In the genomic region with DNA sequence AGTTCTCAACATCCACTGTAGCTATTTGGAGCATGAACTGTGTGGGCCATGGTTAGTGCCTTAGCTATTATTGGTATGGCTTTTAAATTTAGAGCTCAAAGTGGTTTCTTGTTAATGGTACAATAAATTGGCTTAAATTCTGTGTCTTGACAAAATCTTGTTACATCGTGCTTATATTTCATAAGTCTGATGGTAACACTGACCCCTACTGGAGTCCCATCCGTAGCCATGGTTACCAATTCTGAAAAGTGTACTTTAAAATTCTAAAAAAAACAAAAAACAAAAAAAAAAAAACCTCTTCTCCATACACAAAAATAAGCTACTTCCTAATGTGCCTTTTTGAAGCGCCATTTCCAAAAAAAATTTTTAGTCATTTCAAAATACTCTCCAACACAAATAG, we compare ENCODE assay signal across 12 cellular contexts. TPM values are rescaled to one million over a fixed set of nuclear protein-coding genes. Genes with fewer than 3 reads are reported as not detected.
DNase-seq lines count a peak whose midpoint lies in the region; ATAC-seq, FAIRE-seq and TF ChIP-seq lines count a peak whose summit lies in the region.
"Had no signal": no experiment of that assay in that cellular context is flagged by ENCODE, and none has a peak within 500 bp of the region (broad histone marks: within the 10 kb centered on the region; RNA-seq: fewer than 3 reads in every experiment).

No MANE protein-coding gene starts in this region.

- H3K27ac ChIP-seq in astrocyte (ENCODE audit: low read depth, low read length) (no peak overlapping the region), Peyer's patch (no peak overlapping the region)

- no peak for TF ChIP-seq POLR2A in Peyer's patch (IDR thresholded peaks at IDR 0.05)

- POLR2A ChIA-PET in Caco-2 (lab: Charles Lee) = interaction anchor here (0.7 kb wide), 1 partner anchor 56 kb away, joined by 3 read pairs; a partner anchor contains a TSS

- no peaks in the 10 kb centered on the region for H4K20me1 ChIP-seq in astrocyte (ENCODE audit: insufficient read depth, low read length)

- H3K4me3 ChIP-seq in Caco-2 (ENCODE audit: low read depth, low read length) (no peak overlapping the region), astrocyte (ENCODE audit: insufficient read depth, low read depth, low read length) (no peak overlapping the region), Peyer's patch (no peak overlapping the region)

- no peak for FAIRE-seq in astrocyte (lab: Jason Lieb, UNC)
- FAIRE-seq: H54 had no signal

- H3K36me3 Mint-ChIP-seq in Caco-2 (ENCODE audit: insufficient read depth, unreplicated experiment) (no peaks in the 10 kb centered on the region), HFFc6 (ENCODE audit: low read depth) (peaks cover 5% of the 10 kb centered on the region; the same call in 1 of the 2 replicates), astrocyte (ENCODE audit: low read depth, unreplicated experiment) (no peaks in the 10 kb centered on the region), memory B cell (peaks cover 3% of the 10 kb centered on the region)

- no TSS peak for BruUV-seq in Caco-2 (replicated peaks; lab: Mats Ljungman, UMichigan)

- CTCF ChIA-PET in Caco-2 (lab: Charles Lee) = interaction anchor here (0.7 to 1.0 kb wide), 5 partner anchors 27 to 120 kb away, joined by 3 to 5 read pairs (median 4); no protein-coding TSS in a partner anchor

- H3K27ac Mint-ChIP-seq in Caco-2 (ENCODE audit: unreplicated experiment) (no peak overlapping the region), HFFc6 (no peak overlapping the region), astrocyte (ENCODE audit: unreplicated experiment) (no peak overlapping the region), memory B cell (no peak overlapping the region)
- H3K27ac Mint-ChIP-seq: activated CD4-positive, alpha-beta T cell treated with anti-CD3 and anti-CD28 coated beads for 36 hours had no signal

- TF ChIP-seq CTCF in Caco-2 (IDR thresholded peaks at IDR 0.05; ENCODE audit: insufficient read depth in 1 of 2, low read depth in 1 of 2, low read length in 1 of 2, severe bottlenecking in 1 of 2, unreplicated experiment in 1 of 2) (peak; percentile 29 to 40), HFFc6 (IDR thresholded peaks at IDR 0.05) (peak; percentile 72), astrocyte (IDR thresholded peaks at IDR 0.05; ENCODE audit: insufficient read depth, low read depth, low read length) (peak; percentile 38), Peyer's patch (IDR thresholded peaks at IDR 0.05) (peak in 2 of 6 experiments; percentile 5 to 19)

- peak in 1 of 2 experiments; percentile 16 for DNase-seq in Caco-2
- peak; percentile 39 for DNase-seq in HFFc6
- no peak for DNase-seq in astrocyte (ENCODE audit: low read depth)
- no peak for DNase-seq in memory B cell (ENCODE audit: low spot score in 2 of 2)
- DNase-seq in Peyer's patch = no peak
- no peak for DNase-seq in NCI-H524 (lab: John Stamatoyannopoulos, UW)
- DNase-seq: activated CD4-positive, alpha-beta T cell treated with anti-CD3 and anti-CD28 coated beads for 36 hours; aorta; posterior cingulate gyrus had no signal

- H2AFZ ChIP-seq in astrocyte (ENCODE audit: low read depth, low read length) = no peak overlapping the region

- no peaks in the 10 kb centered on the region for H3K27me3 ChIP-seq in Caco-2 (replicated peaks; ENCODE audit: control insufficient read depth, insufficient read depth, low read length)
- peaks cover 8% of the 10 kb centered on the region for H3K27me3 ChIP-seq in astrocyte (ENCODE audit: insufficient read depth, low read length)
- no peaks in the 10 kb centered on the region for H3K27me3 ChIP-seq in Peyer's patch

- H3K36me3 ChIP-seq in Caco-2 (ENCODE audit: control insufficient read depth, insufficient read depth, low read length) (no peaks in the 10 kb centered on the region), astrocyte (ENCODE audit: insufficient read depth, low read length) (no peaks in the 10 kb centered on the region), Peyer's patch (no peaks in the 10 kb centered on the region)

- H3K9me3 ChIP-seq in Caco-2 (peaks cover 8% of the 10 kb centered on the region; the same call in 1 of the 2 replicates), astrocyte (ENCODE audit: insufficient read depth, low read depth, low read length) (peaks cover 4% of the 10 kb centered on the region), Peyer's patch (no peaks in the 10 kb centered on the region)

- H3K9me3 Mint-ChIP-seq in Caco-2 (ENCODE audit: unreplicated experiment) = peaks cover 15% of the 10 kb centered on the region
- peaks cover 4% of the 10 kb centered on the region for H3K9me3 Mint-ChIP-seq in HFFc6
- peaks cover 4% of the 10 kb centered on the region for H3K9me3 Mint-ChIP-seq in astrocyte (ENCODE audit: unreplicated experiment)
- H3K9me3 Mint-ChIP-seq in memory B cell = peaks cover 6% of the 10 kb centered on the region

- intact Hi-C loops in Caco-2 (cut with micrococcal nuclease; ENCODE audit: unreplicated experiment) = no loop called here

- H3K9ac ChIP-seq in astrocyte (ENCODE audit: low read length) = no peak overlapping the region

- H3K27me3 Mint-ChIP-seq in Caco-2 (ENCODE audit: insufficient read depth, unreplicated experiment) (peaks cover 18% of the 10 kb centered on the region), HFFc6 (ENCODE audit: insufficient read depth) (peaks cover 12% of the 10 kb centered on the region), astrocyte (ENCODE audit: low read depth, unreplicated experiment) (peaks cover 11% of the 10 kb centered on the region), memory B cell (peaks cover 21% of the 10 kb centered on the region)

- H3K4me3 Mint-ChIP-seq in Caco-2 (ENCODE audit: unreplicated experiment) (no peak overlapping the region), HFFc6 (no peak overlapping the region), astrocyte (ENCODE audit: unreplicated experiment) (no peak overlapping the region), memory B cell (no peak overlapping the region)
- H3K4me3 Mint-ChIP-seq: activated CD4-positive, alpha-beta T cell treated with anti-CD3 and anti-CD28 coated beads for 36 hours had no signal

- ATAC-seq in memory B cell (ENCODE audit: low read depth) = peak; percentile 41
- ATAC-seq in GM21528 (IDR thresholded peaks at IDR 0.05; ENCODE audit: low FRiP score, unreplicated experiment) = no peak
- ATAC-seq in GM19328 (IDR thresholded peaks at IDR 0.05; ENCODE audit: unreplicated experiment) = no peak
- ATAC-seq: activated CD4-positive, alpha-beta T cell treated with anti-CD3 and anti-CD28 coated beads for 36 hours had no signal

- no peaks in the 10 kb centered on the region for H3K4me1 ChIP-seq in Caco-2
- H3K4me1 ChIP-seq in astrocyte (ENCODE audit: insufficient read depth, low read length) = no peaks in the 10 kb centered on the region
- H3K4me1 ChIP-seq in Peyer's patch = no peaks in the 10 kb centered on the region

- H3K4me2 ChIP-seq in astrocyte (ENCODE audit: low read length) = no peak overlapping the region

- no peaks in the 10 kb centered on the region for H3K4me1 Mint-ChIP-seq in Caco-2 (ENCODE audit: low read depth, unreplicated experiment)
- H3K4me1 Mint-ChIP-seq in HFFc6 (ENCODE audit: low read depth) = peaks cover 2% of the 10 kb centered on the region
- H3K4me1 Mint-ChIP-seq in astrocyte (ENCODE audit: low read depth, unreplicated experiment) = no peaks in the 10 kb centered on the region
- no peaks in the 10 kb centered on the region for H3K4me1 Mint-ChIP-seq in memory B cell

- no peaks in the 10 kb centered on the region for H3K79me2 ChIP-seq in astrocyte (ENCODE audit: insufficient read depth, low read length)

RNA-seq across cellular contexts. Expression of a gene that starts 6.4 kb away (rescaled TPM):
- total RNA-seq in Caco-2 (2022) (66.5 and 67.6 TPM in 2 replicates), astrocyte (24.9 and 32.0 TPM in 2 replicates), Peyer's patch (10 to 100 TPM; 16.4 to 53.6 (median 19.6) TPM)
- total RNA-seq in HFFc6 (2021; fragmentation: NEBNext Ultra II Directional; extraction: Animal tissue kit (Norgen Biotek cat#: 25700)) = 10 to 100 TPM; 31.2 to 48.3 (median 42.4) TPM

RNA-seq across cellular contexts. Expression of a gene that starts 7.6 kb away (rescaled TPM):
- total RNA-seq in Caco-2 (2022) (not detected in 2 replicates), astrocyte (0.72 and 0.89 TPM in 2 replicates), Peyer's patch (1 to 10 TPM in 1 of 4 donors, under 1 TPM in 3; 0.35 to 9.1 (median 0.85) TPM)
- total RNA-seq in HFFc6 (2021; fragmentation: NEBNext Ultra II Directional; extraction: Animal tissue kit (Norgen Biotek cat#: 25700)) = under 1 TPM; 0.23 to 0.50 (median 0.30) TPM
- total RNA-seq: activated CD4-positive, alpha-beta T cell treated with anti-CD3 and anti-CD28 coated beads for 36 hours had no signal

RNA-seq across cellular contexts. Expression of a gene that starts 55.5 kb away (rescaled TPM):
- total RNA-seq in Caco-2 (2022) = 75.7 and 97.4 TPM in 2 replicates
- 10 to 100 TPM in 2 of 6 experiments, 1 to 10 TPM in 4; 4.9 to 15.8 (median 5.9) TPM for total RNA-seq in HFFc6 (2021; fragmentation: NEBNext Ultra II Directional; extraction: Animal tissue kit (Norgen Biotek cat#: 25700))
- total RNA-seq in astrocyte = 841 and 913 TPM in 2 replicates
- total RNA-seq in Peyer's patch = not detected
- total RNA-seq: activated CD4-positive, alpha-beta T cell treated with anti-CD3 and anti-CD28 coated beads for 36 hours had no signal
